ENCODE assay signal across 8 cellular contexts in genomic region chr10:3525832-3526449, GRCh38.
DNase-seq lines count a peak whose midpoint lies in the region; ATAC-seq lines count a peak whose summit lies in the region.

No MANE protein-coding gene starts in this region.

- H3K9ac ChIP-seq in mesendoderm (ENCODE audit: low read length) = no peak overlapping the region

- DNase-seq in A172 (ENCODE audit: low spot score) (peak; percentile 95), LHCN-M2 (ENCODE audit: low read depth) (peak; percentile 97), mesendoderm (peak; percentile 50), NAMALWA (ENCODE audit: low spot score) (no peak), NCI-H1694 (lab: John Stamatoyannopoulos, UW) (no peak), NCI-H2227 (lab: John Stamatoyannopoulos, UW; ENCODE audit: unreplicated experiment) (no peak)

- no peak overlapping the region for H2BK120ac ChIP-seq in mesendoderm (ENCODE audit: low read depth, low read length)

- no peak overlapping the region for H3K4me3 ChIP-seq in mesendoderm (ENCODE audit: low read length)

- H4K8ac ChIP-seq in mesendoderm (ENCODE audit: low read depth, low read length) = no peak overlapping the region

- no peak for ATAC-seq in HG02840 (IDR thresholded peaks at IDR 0.05; ENCODE audit: low FRiP score, unreplicated experiment)

- peak overlapping the region; percentile 15 for H3K27ac ChIP-seq in cingulate gyrus (ENCODE audit: low read depth, low read length)
- H3K27ac ChIP-seq in mesendoderm (ENCODE audit: low read depth, low read length) = no peak overlapping the region

- WGBS in mesendoderm (ENCODE audit: extremely low coverage, insufficient coverage, low lambda C conversion rate) = no CpG with 5 or more reads among the region's 11 CpGs

- no peaks in the 10 kb centered on the region for H3K4me1 ChIP-seq in mesendoderm (ENCODE audit: control insufficient read depth, low read depth, low read length)

- no peaks in the 10 kb centered on the region for H3K27me3 ChIP-seq in mesendoderm (ENCODE audit: insufficient read depth, low read length, poor library complexity)

- H3K18ac ChIP-seq in mesendoderm (ENCODE audit: low read length) = no peak overlapping the region

- H3K36me3 ChIP-seq in mesendoderm (ENCODE audit: control insufficient read depth, insufficient read depth, low read length) = no peaks in the 10 kb centered on the region

- no peak overlapping the region for H3K23ac ChIP-seq in mesendoderm (ENCODE audit: low read length)

- H4K5ac ChIP-seq in mesendoderm (ENCODE audit: low read length) = no peak overlapping the region

- H2AK5ac ChIP-seq in mesendoderm (ENCODE audit: low read length) = no peak overlapping the region

- H3K79me1 ChIP-seq in mesendoderm (ENCODE audit: low read length) = no peaks in the 10 kb centered on the region

- no peak overlapping the region for H2BK15ac ChIP-seq in mesendoderm (replicated peaks; ENCODE audit: low read depth)

- no peak overlapping the region for H3K4me2 ChIP-seq in mesendoderm (ENCODE audit: low read length)

- no peak overlapping the region for H3K56ac ChIP-seq in mesendoderm (ENCODE audit: low read length)

- H3K4ac ChIP-seq in mesendoderm (ENCODE audit: low read depth, low read length) = no peak overlapping the region

- H2BK5ac ChIP-seq in mesendoderm (ENCODE audit: low read length) = no peak overlapping the region

- H3K79me2 ChIP-seq in mesendoderm (ENCODE audit: control insufficient read depth, insufficient read depth, low read length) = no peaks in the 10 kb centered on the region

Comparison
In these comparisons a context has a peak if more than half of its experiments do, and no peak if none do; other contexts are left out.
1. DNase-seq: peak in A172 (single experiment), LHCN-M2 (single experiment) and mesendoderm (single experiment); none in NAMALWA (single experiment), NCI-H1694 (single experiment) and NCI-H2227 (single experiment).